ENCODE assay signal across 16 cellular contexts in the genomic region with DNA sequence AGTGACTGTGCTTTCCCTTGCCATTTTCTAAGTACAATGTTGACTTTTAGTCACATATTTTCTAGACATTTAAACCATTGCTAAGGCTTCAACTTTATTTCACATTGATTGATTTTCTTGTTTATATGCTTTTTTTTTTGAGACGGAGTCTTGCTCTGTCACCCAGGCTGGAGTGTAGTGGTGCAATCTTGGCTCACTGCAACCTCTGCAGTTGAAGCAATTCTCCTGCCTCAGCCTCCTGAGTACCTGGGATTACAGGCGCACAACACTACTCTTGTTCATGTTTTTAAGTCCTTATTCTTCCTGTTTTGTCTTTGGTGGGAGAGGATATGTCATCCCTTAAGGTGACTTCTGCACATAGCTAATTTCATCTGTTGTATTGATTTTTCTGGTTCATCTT. TPM values are rescaled to one million over a fixed set of nuclear protein-coding genes. Genes with fewer than 3 reads are reported as not detected.
DNase-seq lines count a peak whose midpoint lies in the region; ATAC-seq, FAIRE-seq and TF ChIP-seq lines count a peak whose summit lies in the region.
"Had no signal": no experiment of that assay in that cellular context is flagged by ENCODE, and none has a peak within 500 bp of the region (broad histone marks: within the 10 kb centered on the region; RNA-seq: fewer than 3 reads in every experiment).

No MANE protein-coding gene starts in this region.

- H4K5ac ChIP-seq in IMR-90 (ENCODE audit: low read depth, low read length) = no peak overlapping the region

- H2AK5ac ChIP-seq in IMR-90 (ENCODE audit: low read depth, low read length) (no peak overlapping the region), trophoblast cell (ENCODE audit: low read length) (no peak overlapping the region)

- TF ChIP-seq POLR2A in IMR-90 (IDR thresholded peaks at IDR 0.05; ENCODE audit: low read depth, low read length) = no peak

- H2BK20ac ChIP-seq in IMR-90 (ENCODE audit: low read depth, low read length) = no peak overlapping the region

- H3K23ac ChIP-seq in IMR-90 (ENCODE audit: low read depth, low read length) = 0 out of 2 replicates have a peak overlapping the region, but pooled peaks have one; percentile 7
- no peak overlapping the region for H3K23ac ChIP-seq in trophoblast cell (ENCODE audit: low read length)

- H2BK120ac ChIP-seq in IMR-90 (ENCODE audit: low read depth, low read length) (no peak overlapping the region), trophoblast cell (ENCODE audit: insufficient read depth, low read length, poor library complexity) (no peak overlapping the region)

- no peak overlapping the region for H2BK12ac ChIP-seq in trophoblast cell (ENCODE audit: low read length)

- CTCF ChIA-PET in CD8-positive, alpha-beta T cell (lab: Charles Lee) = interaction anchor here (0.6 to 0.9 kb wide), 2 partner anchors 222 to 725 kb away, joined by 3 read pairs; no protein-coding TSS in a partner anchor
- CTCF ChIA-PET in IMR-90 (lab: Yijun Ruan, JAX) = no interaction called here

- peaks cover 33% of the 10 kb centered on the region for H3K36me3 Mint-ChIP-seq in CD8-positive, alpha-beta T cell
- H3K36me3 Mint-ChIP-seq in glutamatergic neuron (ENCODE audit: unreplicated experiment) = no peaks in the 10 kb centered on the region

- in situ Hi-C loops in IMR-90 (cut with MboI; ENCODE audit: low sequenced_read_pairs) = no loop called here

- no peak overlapping the region for H3K18ac ChIP-seq in IMR-90 (ENCODE audit: low read depth, low read length)
- H3K18ac ChIP-seq in trophoblast cell (ENCODE audit: low read length) = no peak overlapping the region

- no peak overlapping the region for H3K4me3 ChIP-seq in CD8-positive, alpha-beta T cell (ENCODE audit: low read depth, low read length)
- H3K4me3 ChIP-seq in IMR-90 (ENCODE audit: insufficient read depth, low read depth, low read length) (no peak overlapping the region), trophoblast cell (ENCODE audit: low read depth, low read length) (no peak overlapping the region)
- H3K4me3 ChIP-seq: BLaER1 had no signal

- no peaks in the 10 kb centered on the region for H3K27me3 Mint-ChIP-seq in CD8-positive, alpha-beta T cell (ENCODE audit: low read depth)
- no peaks in the 10 kb centered on the region for H3K27me3 Mint-ChIP-seq in glutamatergic neuron (ENCODE audit: unreplicated experiment)
- H3K27me3 Mint-ChIP-seq: IgD-negative memory B cell had no signal

- H3K27ac ChIP-seq in CD8-positive, alpha-beta T cell (ENCODE audit: low read depth, low read length) = no peak overlapping the region
- no peak overlapping the region for H3K27ac ChIP-seq in IMR-90 (ENCODE audit: insufficient read depth, low read length)
- H3K27ac ChIP-seq in trophoblast cell (ENCODE audit: low read depth, low read length) = no peak overlapping the region
- H3K27ac ChIP-seq: BLaER1 had no signal

- no peaks in the 10 kb centered on the region for H3K9me3 ChIP-seq in CD8-positive, alpha-beta T cell (ENCODE audit: low read length)
- H3K9me3 ChIP-seq in IMR-90 (ENCODE audit: control insufficient read depth, insufficient read depth, low read length) (no peaks in the 10 kb centered on the region), trophoblast cell (ENCODE audit: insufficient read depth, low read depth, low read length) (no peaks in the 10 kb centered on the region)
- H3K9me3 ChIP-seq: BLaER1 had no signal

- H3K14ac ChIP-seq in IMR-90 (replicated peaks; ENCODE audit: low read depth, low read length) (no peak overlapping the region), trophoblast cell (ENCODE audit: low read length) (no peak overlapping the region)

- no peak overlapping the region for H3K56ac ChIP-seq in IMR-90 (ENCODE audit: extremely low read depth, insufficient read depth, low read length)

- H3K36me3 ChIP-seq in CD8-positive, alpha-beta T cell (ENCODE audit: insufficient read depth, low read length) = peaks cover 16% of the 10 kb centered on the region
- H3K36me3 ChIP-seq in IMR-90 (ENCODE audit: control insufficient read depth, insufficient read depth, low read length) (peaks cover 12% of the 10 kb centered on the region), trophoblast cell (ENCODE audit: control insufficient read depth in 1 of 2, insufficient read depth in 2 of 2, low read length in 2 of 2) (peaks cover 6 to 8% of the 10 kb centered on the region in 2 experiments)

- H4K91ac ChIP-seq in IMR-90 (ENCODE audit: insufficient read depth, low read depth, low read length) (no peak overlapping the region), trophoblast cell (ENCODE audit: low read depth, low read length) (no peak overlapping the region)

- no TSS peak for BruUV-seq in IMR-90 (replicated peaks; lab: Mats Ljungman, UMichigan)

- ATAC-seq in CD8-positive, alpha-beta T cell = no peak
- ATAC-seq in IMR-90 (ENCODE audit: low read depth) = no peak

- H3K79me2 ChIP-seq in trophoblast cell (ENCODE audit: control insufficient read depth, insufficient read depth, low read length, poor library complexity) = peaks cover 6% of the 10 kb centered on the region

- no peaks in the 10 kb centered on the region for H3K27me3 ChIP-seq in CD8-positive, alpha-beta T cell (ENCODE audit: insufficient read depth, low read length)
- H3K27me3 ChIP-seq in IMR-90 (ENCODE audit: control insufficient read depth, insufficient read depth, low read length) = no peaks in the 10 kb centered on the region
- H3K27me3 ChIP-seq in trophoblast cell (ENCODE audit: insufficient read depth, low read length) = no peaks in the 10 kb centered on the region
- H3K27me3 ChIP-seq: BLaER1 had no signal

- H3K79me1 ChIP-seq in IMR-90 (ENCODE audit: low read depth in 1 of 2, low read length in 2 of 2) (peaks cover 12 to 79% of the 10 kb centered on the region in 2 experiments), trophoblast cell (ENCODE audit: low read length) (no peaks in the 10 kb centered on the region)

- H2AK9ac ChIP-seq in IMR-90 (replicated peaks; ENCODE audit: low read depth, low read length, poor library complexity) = no peak overlapping the region

- H3K9ac ChIP-seq in IMR-90 (ENCODE audit: low read depth, low read length) = no peak overlapping the region
- no peak overlapping the region for H3K9ac ChIP-seq in trophoblast cell (ENCODE audit: low read length)
- H3K9ac ChIP-seq: BLaER1 had no signal

- H4K12ac ChIP-seq in trophoblast cell (ENCODE audit: low read depth, low read length) = no peak overlapping the region

- no peak overlapping the region for H2BK15ac ChIP-seq in IMR-90 (ENCODE audit: low read depth, low read length)

- peaks cover 75% of the 10 kb centered on the region for H3K4me1 Mint-ChIP-seq in CD8-positive, alpha-beta T cell (ENCODE audit: low read depth)
- peaks cover 13% of the 10 kb centered on the region for H3K4me1 Mint-ChIP-seq in glutamatergic neuron (ENCODE audit: low read depth, unreplicated experiment)

- dilution Hi-C loops in IMR-90 (cut with HindIII; ENCODE audit: low sequenced_read_pairs, unreplicated experiment) = no loop called here

- no peak overlapping the region for H2AFZ ChIP-seq in IMR-90 (replicated peaks; ENCODE audit: low read length, poor library complexity)
- no peak overlapping the region for H2AFZ ChIP-seq in trophoblast cell (ENCODE audit: insufficient read depth, low read length, poor library complexity)

- H4K20me1 ChIP-seq in IMR-90 (ENCODE audit: insufficient read depth, low read length) = peaks cover 79% of the 10 kb centered on the region

- H3K4me1 ChIP-seq in CD8-positive, alpha-beta T cell (ENCODE audit: insufficient read depth, low read length) = peaks cover 51% of the 10 kb centered on the region
- H3K4me1 ChIP-seq in IMR-90 (ENCODE audit: control insufficient read depth, insufficient read depth, low read length) = peaks cover 17% of the 10 kb centered on the region
- H3K4me1 ChIP-seq in trophoblast cell (ENCODE audit: control insufficient read depth in 1 of 2, insufficient read depth in 2 of 2, low read length in 2 of 2) = peaks cover 2% of the 10 kb centered on the region in 2 experiments

- intact Hi-C loops in CD8-positive, alpha-beta T cell (cut with DNase I, micrococcal nuclease) = no loop called here
- intact Hi-C loops in IMR-90 (cut with micrococcal nuclease) = loop anchor here (5.0 kb wide), 1 partner anchor 33 kb away; no protein-coding TSS in a partner anchor

- TF ChIP-seq CTCF in CD8-positive, alpha-beta T cell (IDR thresholded peaks at IDR 0.05) = no peak
- TF ChIP-seq CTCF in IMR-90 (conservative IDR thresholded peaks at IDR 0.05; ENCODE audit: low read depth, low read length) (no peak), glutamatergic neuron (IDR thresholded peaks at IDR 0.05; ENCODE audit: partially characterized antibody, unreplicated experiment) (no peak)

- peaks cover 29% of the 10 kb centered on the region for H3K9me1 ChIP-seq in IMR-90 (ENCODE audit: insufficient read depth, low read length)

- FAIRE-seq in RCC 7860 (lab: Jason Lieb, UNC) = no peak

- H3K4me2 ChIP-seq in IMR-90 (ENCODE audit: low read depth, low read length) (no peak overlapping the region), trophoblast cell (ENCODE audit: low read length) (no peak overlapping the region)
- H3K4me2 ChIP-seq: BLaER1 had no signal

- no peak overlapping the region for H2BK5ac ChIP-seq in IMR-90 (ENCODE audit: low read depth, low read length, poor library complexity, severe bottlenecking)
- H2BK5ac ChIP-seq in trophoblast cell (ENCODE audit: low read depth, low read length, poor library complexity) = no peak overlapping the region

- H3K4ac ChIP-seq in IMR-90 (ENCODE audit: low read depth, low read length) = no peak overlapping the region
- peak overlapping the region; percentile 58 for H3K4ac ChIP-seq in trophoblast cell (ENCODE audit: low read depth, low read length)

- POLR2A ChIA-PET in CD8-positive, alpha-beta T cell (lab: Charles Lee) = no interaction called here
- POLR2A ChIA-PET in IMR-90 (lab: Charles Lee; ENCODE audit: unreplicated experiment) = no interaction called here

- peak overlapping the region; percentile 1 for H3K4me3 Mint-ChIP-seq in CD8-positive, alpha-beta T cell
- peak overlapping the region; percentile 9 for H3K4me3 Mint-ChIP-seq in glutamatergic neuron (ENCODE audit: unreplicated experiment)
- H3K4me3 Mint-ChIP-seq: H9 had no signal

- 0% methylated on average over 1 of the region's 2 CpGs; no CpG with 5 or more reads in 1 of the 2 experiments for WGBS in IMR-90 (ENCODE audit: extremely low coverage in 2 of 2, insufficient read length in 1 of 2), 2 experiments
- WGBS in trophoblast cell (ENCODE audit: extremely low coverage, insufficient coverage, insufficient read length) = no CpG with 5 or more reads among the region's 2 CpGs

- TF ChIP-seq RAD21 in IMR-90 (IDR thresholded peaks at IDR 0.05; ENCODE audit: low read length) = no peak

- DNase-seq in CD8-positive, alpha-beta T cell = no peak
- DNase-seq in IMR-90 (no peak), glutamatergic neuron (no peak), trophoblast cell (no peak), RPMI8226 (no peak), NCI-H526 (lab: John Stamatoyannopoulos, UW) (no peak), RCC 7860 (ENCODE audit: low spot score) (no peak)
- DNase-seq: COR-L47, DMS153, H9, MV-4-11, NCI-H1417 treated with DMSO at 0.1 percent for 48 hours, NCI-H2029 treated with DMSO at 0.1 percent for 48 hours, NCI-H524 treated with DMSO at 0.1 percent for 48 hours had no signal

- H4K8ac ChIP-seq in IMR-90 (ENCODE audit: low read depth in 2 of 2, low read length in 2 of 2) (no peak overlapping the region), trophoblast cell (ENCODE audit: low read depth, low read length) (no peak overlapping the region)

- H3K27ac Mint-ChIP-seq in CD8-positive, alpha-beta T cell = no peak overlapping the region
- peak overlapping the region; percentile 41 for H3K27ac Mint-ChIP-seq in glutamatergic neuron (ENCODE audit: unreplicated experiment)
- H3K27ac Mint-ChIP-seq: IgD-negative memory B cell had no signal

- H3K9me3 Mint-ChIP-seq in CD8-positive, alpha-beta T cell = no peaks in the 10 kb centered on the region
- H3K9me3 Mint-ChIP-seq in glutamatergic neuron (ENCODE audit: unreplicated experiment) = no peaks in the 10 kb centered on the region
- H3K9me3 Mint-ChIP-seq: H9, IgD-negative memory B cell had no signal

RNA-seq across cellular contexts. Expression of a gene that starts 6.2 kb away (rescaled TPM):
- 10 to 100 TPM; 54.4 to 56.5 TPM for total RNA-seq in CD8-positive, alpha-beta T cell
- total RNA-seq in IMR-90 (2012; rRNA removed) (51.1 and 70.0 TPM in 2 replicates), glutamatergic neuron (ENCODE audit: unreplicated experiment) (34.2 TPM)
- 14.4 and 16.9 TPM in 2 replicates for polyA plus RNA-seq in IMR-90 (2012; rRNA removed)
- polyA plus RNA-seq in IMR-90 (2012; cell fraction: cytosol; rRNA removed) = 3.6 and 3.9 TPM in 2 replicates
- 3.3 and 7.7 TPM in 2 replicates for polyA plus RNA-seq in IMR-90 (2012; cell fraction: nucleus; rRNA removed; ENCODE audit: low replicate concordance)
- 115 TPM in 2 replicates for polyA plus RNA-seq in trophoblast cell (2013)
